In genomic region chr17:37408145-37408479, GRCh38 we compare ENCODE assay signal across 11 cellular contexts. TPM values are rescaled to one million over a fixed set of nuclear protein-coding genes. Genes with fewer than 3 reads are reported as not detected.
DNase-seq lines count a peak whose midpoint lies in the region; ATAC-seq and TF ChIP-seq lines count a peak whose summit lies in the region.
"Not testable (repeated sequence)": the region's sequence is repeated elsewhere in the genome, so short reads cannot be mapped to it uniquely, and the experiment has no call there.
"Had no signal": no experiment of that assay in that cellular context is flagged by ENCODE, and none has a peak within 500 bp of the region (broad histone marks: within the 10 kb centered on the region; RNA-seq: fewer than 3 reads in every experiment).

No MANE protein-coding gene starts in this region.

- H3K27ac Mint-ChIP-seq in CD4-positive, alpha-beta T cell = peak overlapping the region; percentile 92
- H3K27ac Mint-ChIP-seq in IgD-negative memory B cell (peak overlapping the region in 1 of 3 donors; percentile 88), T-cell (peak overlapping the region in 1 of 2 donors; percentile 28), immature natural killer cell (peak overlapping the region in 4 of 6 donors; percentile 45 to 80 (median 63)), osteocyte (ENCODE audit: unreplicated experiment) (peak overlapping the region; percentile 91), type B pancreatic cell (peak overlapping the region; percentile 55)
- H3K27ac Mint-ChIP-seq in activated T-helper 1 cell treated with anti-CD3 and anti-CD28 coated beads, Interleukin-12 subunit alpha, Interleukin-12 subunit beta, Interleukin-2, Interleukin-4 antibody, amounts not matched to agents 30 ng/mL and 10 ng/mL and 1 ng/mL, durations not matched to agents 14 hours and 24 hours and 36 hours = peak overlapping the region; percentile 93

- POLR2A ChIA-PET in CD4-positive, alpha-beta T cell (lab: Charles Lee) = interaction anchor here (1.0 to 1.5 kb wide), 2 partner anchors 12 to 49 kb away, joined by 4 to 5 read pairs; no protein-coding TSS in a partner anchor
- POLR2A ChIA-PET in T-cell (lab: Charles Lee) = interaction anchor here in 1 of 2 donors (0.6 kb wide), 1 partner anchor 132 kb away, joined by 3 read pairs; no protein-coding TSS in a partner anchor

- peak overlapping the region; percentile 99 for H3K4me3 Mint-ChIP-seq in CD4-positive, alpha-beta T cell
- H3K4me3 Mint-ChIP-seq in IgD-negative memory B cell = peak overlapping the region; percentile 91 to 97 (median 95)
- peak overlapping the region; percentile 94 to 98 (median 95) for H3K4me3 Mint-ChIP-seq in T-cell
- H3K4me3 Mint-ChIP-seq in activated T-helper 1 cell treated with anti-CD3 and anti-CD28 coated beads, Interleukin-12 subunit alpha, Interleukin-12 subunit beta, Interleukin-2, Interleukin-4 antibody, amounts not matched to agents 30 ng/mL and 10 ng/mL and 1 ng/mL, durations not matched to agents 14 hours and 24 hours and 36 hours = peak overlapping the region; percentile 96
- H3K4me3 Mint-ChIP-seq in immature natural killer cell = peak overlapping the region; percentile 90 to 95 (median 94)
- H3K4me3 Mint-ChIP-seq in osteocyte (ENCODE audit: unreplicated experiment) = peak overlapping the region; percentile 83
- H3K4me3 Mint-ChIP-seq in type B pancreatic cell = peak overlapping the region; percentile 93

- ATAC-seq in CD4-positive, alpha-beta T cell (ENCODE audit: poor library complexity); T-cell (replicated peaks in 1 of 4): not testable (repeated sequence)

- not testable (repeated sequence) for H3K9ac ChIP-seq in colonic mucosa (ENCODE audit: low read depth in 2 of 2, low read length in 2 of 2)

- not testable (repeated sequence) for H3K27me3 Mint-ChIP-seq in CD4-positive, alpha-beta T cell; IgD-negative memory B cell; T-cell; activated T-helper 1 cell treated with anti-CD3 and anti-CD28 coated beads, Interleukin-12 subunit alpha, Interleukin-12 subunit beta, Interleukin-2, Interleukin-4 antibody, amounts not matched to agents 30 ng/mL and 10 ng/mL and 1 ng/mL, durations not matched to agents 14 hours and 24 hours and 36 hours (ENCODE audit: insufficient read depth); immature natural killer cell (ENCODE audit: low read depth in 3 of 3); osteocyte (ENCODE audit: unreplicated experiment); type B pancreatic cell

- H3K36me3 ChIP-seq in colonic mucosa = not testable (repeated sequence)

- H3K4me1 Mint-ChIP-seq in CD4-positive, alpha-beta T cell (ENCODE audit: low read depth) = peaks cover 39% of the 10 kb centered on the region
- H3K4me1 Mint-ChIP-seq in IgD-negative memory B cell (peaks cover 10 to 19% (median 18%) of the 10 kb centered on the region in 3 donors), T-cell (peaks cover 36 to 46% (median 43%) of the 10 kb centered on the region in 3 donors), immature natural killer cell (peaks cover 26 to 33% of the 10 kb centered on the region in 2 donors), osteocyte (ENCODE audit: unreplicated experiment) (peaks cover 27% of the 10 kb centered on the region), type B pancreatic cell (ENCODE audit: unreplicated experiment) (peaks cover 28% of the 10 kb centered on the region)
- H3K4me1 Mint-ChIP-seq in activated T-helper 1 cell treated with anti-CD3 and anti-CD28 coated beads, Interleukin-12 subunit alpha, Interleukin-12 subunit beta, Interleukin-2, Interleukin-4 antibody, amounts not matched to agents 30 ng/mL and 10 ng/mL and 1 ng/mL, durations not matched to agents 14 hours and 24 hours and 36 hours (ENCODE audit: low read depth) = peaks cover 47% of the 10 kb centered on the region

- H3K9me3 ChIP-seq in CD4-positive, alpha-beta T cell (ENCODE audit: control insufficient read depth, low read length); colonic mucosa: not testable (repeated sequence)

- H3K4me1 ChIP-seq in colonic mucosa = not testable (repeated sequence)

- not testable (repeated sequence) for H3K4me3 ChIP-seq in colonic mucosa

- not testable (repeated sequence) for H3K27me3 ChIP-seq in CD4-positive, alpha-beta T cell (ENCODE audit: control insufficient read depth, insufficient read depth, low read length); colonic mucosa

- peaks cover 39% of the 10 kb centered on the region for H3K36me3 Mint-ChIP-seq in CD4-positive, alpha-beta T cell (ENCODE audit: low read depth)
- H3K36me3 Mint-ChIP-seq in IgD-negative memory B cell, T-cell: not testable (repeated sequence)
- H3K36me3 Mint-ChIP-seq in activated T-helper 1 cell treated with anti-CD3 and anti-CD28 coated beads, Interleukin-12 subunit alpha, Interleukin-12 subunit beta, Interleukin-2, Interleukin-4 antibody, amounts not matched to agents 30 ng/mL and 10 ng/mL and 1 ng/mL, durations not matched to agents 14 hours and 24 hours and 36 hours (ENCODE audit: low read depth) = peaks cover 34% of the 10 kb centered on the region
- H3K36me3 Mint-ChIP-seq in immature natural killer cell (peaks cover 5 to 10% (median 8%) of the 10 kb centered on the region in 3 donors), osteocyte (ENCODE audit: unreplicated experiment) (peaks cover 11% of the 10 kb centered on the region), type B pancreatic cell (peaks cover 12% of the 10 kb centered on the region)

- not testable (repeated sequence) for TF ChIP-seq CTCF in CD4-positive, alpha-beta T cell (IDR thresholded peaks at IDR 0.05); colonic mucosa (IDR thresholded peaks at IDR 0.05); osteocyte (IDR thresholded peaks at IDR 0.05); type B pancreatic cell (conservative IDR thresholded peaks at IDR 0.05)

- DNase-seq in CD4-positive, alpha-beta T cell; T-cell; activated T-helper 1 cell treated with anti-CD3 and anti-CD28 coated beads, Interleukin-12 subunit alpha, Interleukin-12 subunit beta, Interleukin-2, Interleukin-4 antibody, amounts not matched to agents 30 ng/mL and 10 ng/mL and 1 ng/mL, durations not matched to agents 14 hours and 24 hours and 36 hours (ENCODE audit: low spot score); colonic mucosa; immature natural killer cell; osteocyte (ENCODE audit: extremely low spot score, unreplicated experiment); type B pancreatic cell (ENCODE audit: extremely low spot score, unreplicated experiment): not testable (repeated sequence)

- intact Hi-C loops in CD4-positive, alpha-beta T cell (cut with DNase I, micrococcal nuclease) = loop anchor here (5.0 kb wide), 2 partner anchors 79 to 461 kb away; partner anchors contain the start of genes AATF (in 1 of the 2) and DUSP14 (in 1 of the 2)
- intact Hi-C loops in activated T-helper 1 cell treated with anti-CD3 and anti-CD28 coated beads, Interleukin-12 subunit alpha, Interleukin-12 subunit beta, Interleukin-2, Interleukin-4 antibody, amounts not matched to agents 30 ng/mL and 10 ng/mL and 1 ng/mL, durations not matched to agents 14 hours and 24 hours and 36 hours (cut with micrococcal nuclease) = loop anchor here (5.0 kb wide), 1 partner anchor 199 kb away; the partner anchor contains the start of gene SYNRG
- intact Hi-C loops in colonic mucosa (cut with DNase I) = not testable (repeated sequence)

- H3K9me3 Mint-ChIP-seq in CD4-positive, alpha-beta T cell; IgD-negative memory B cell; T-cell; activated T-helper 1 cell treated with anti-CD3 and anti-CD28 coated beads, Interleukin-12 subunit alpha, Interleukin-12 subunit beta, Interleukin-2, Interleukin-4 antibody, amounts not matched to agents 30 ng/mL and 10 ng/mL and 1 ng/mL, durations not matched to agents 14 hours and 24 hours and 36 hours; immature natural killer cell; osteocyte (ENCODE audit: unreplicated experiment); type B pancreatic cell: not testable (repeated sequence)

- not testable (repeated sequence) for H3K27ac ChIP-seq in CD4-positive, alpha-beta T cell (ENCODE audit: low read depth, low read length)
- H3K27ac ChIP-seq in colonic mucosa = peak overlapping the region; percentile 97

- CTCF ChIA-PET in CD4-positive, alpha-beta T cell (lab: Charles Lee) = interaction anchor here (0.9 to 1.4 kb wide), 2 partner anchors 34 to 35 kb away, joined by 3 to 6 read pairs; no protein-coding TSS in a partner anchor
- CTCF ChIA-PET in T-cell (lab: Charles Lee) = interaction anchor here in 1 of 2 donors (1.3 kb wide), 1 partner anchor 35 kb away, joined by 3 read pairs; no protein-coding TSS in a partner anchor

RNA-seq across cellular contexts. Expression of gene TADA2A, which starts 1.4 kb away (rescaled TPM):
- 1 to 10 TPM; 6.7 to 8.0 TPM for total RNA-seq in CD4-positive, alpha-beta T cell
- 15.1 TPM for polyA plus RNA-seq in IgD-negative memory B cell
- total RNA-seq in T-cell = 10 to 100 TPM; 14.5 to 27.3 (median 21.9) TPM
- 39.7 and 41.9 TPM in 2 replicates for total RNA-seq in activated T-helper 1 cell treated with anti-CD3 and anti-CD28 coated beads, Interleukin-12 subunit alpha, Interleukin-12 subunit beta, Interleukin-2, Interleukin-4 antibody, amounts not matched to agents 30 ng/mL and 10 ng/mL and 1 ng/mL, durations not matched to agents 14 hours and 24 hours and 36 hours
- total RNA-seq in colonic mucosa = 10 to 100 TPM; 16.6 to 22.5 TPM
- polyA plus RNA-seq in immature natural killer cell = 10 to 100 TPM in 1 of 3 donors, 1 to 10 TPM in 2; 3.3 to 16.0 (median 4.0) TPM
- total RNA-seq in osteocyte = 20.2 and 20.4 TPM in 2 replicates
- total RNA-seq in type B pancreatic cell (ENCODE audit: low replicate concordance) = 26.1 and 28.5 TPM in 2 replicates

RNA-seq across cellular contexts. Expression of gene ACACA, which starts 1.5 kb away (rescaled TPM):
- total RNA-seq in CD4-positive, alpha-beta T cell = 10 to 100 TPM; 26.0 to 28.9 TPM
- 6.0 TPM for polyA plus RNA-seq in IgD-negative memory B cell
- 10 to 100 TPM; 15.9 to 30.2 (median 18.0) TPM for total RNA-seq in T-cell
- 110 and 122 TPM in 2 replicates for total RNA-seq in activated T-helper 1 cell treated with anti-CD3 and anti-CD28 coated beads, Interleukin-12 subunit alpha, Interleukin-12 subunit beta, Interleukin-2, Interleukin-4 antibody, amounts not matched to agents 30 ng/mL and 10 ng/mL and 1 ng/mL, durations not matched to agents 14 hours and 24 hours and 36 hours
- total RNA-seq in colonic mucosa = 10 to 100 TPM; 59.5 to 72.6 TPM
- polyA plus RNA-seq in immature natural killer cell = 1 to 10 TPM; 3.3 to 7.0 (median 3.9) TPM
- 63.5 and 63.8 TPM in 2 replicates for total RNA-seq in osteocyte
- total RNA-seq in type B pancreatic cell (ENCODE audit: low replicate concordance) = 86.7 and 101 TPM in 2 replicates

RNA-seq across cellular contexts. Expression of gene C17orf78, which starts 32.3 kb away (rescaled TPM):
- total RNA-seq in CD4-positive, alpha-beta T cell = not detected
- polyA plus RNA-seq in IgD-negative memory B cell (not detected), immature natural killer cell (not detected)
- total RNA-seq in T-cell (not detected), colonic mucosa (not detected), osteocyte (not detected in 2 replicates), type B pancreatic cell (ENCODE audit: low replicate concordance) (1.6 TPM in 1 of 2 replicates, not detected in the other)
- total RNA-seq in activated T-helper 1 cell treated with anti-CD3 and anti-CD28 coated beads, Interleukin-12 subunit alpha, Interleukin-12 subunit beta, Interleukin-2, Interleukin-4 antibody, amounts not matched to agents 30 ng/mL and 10 ng/mL and 1 ng/mL, durations not matched to agents 14 hours and 24 hours and 36 hours = not detected in 2 replicates
- total RNA-seq: dermis blood vessel endothelial cell, kidney, mononuclear cell had no signal
